In the genomic region with DNA sequence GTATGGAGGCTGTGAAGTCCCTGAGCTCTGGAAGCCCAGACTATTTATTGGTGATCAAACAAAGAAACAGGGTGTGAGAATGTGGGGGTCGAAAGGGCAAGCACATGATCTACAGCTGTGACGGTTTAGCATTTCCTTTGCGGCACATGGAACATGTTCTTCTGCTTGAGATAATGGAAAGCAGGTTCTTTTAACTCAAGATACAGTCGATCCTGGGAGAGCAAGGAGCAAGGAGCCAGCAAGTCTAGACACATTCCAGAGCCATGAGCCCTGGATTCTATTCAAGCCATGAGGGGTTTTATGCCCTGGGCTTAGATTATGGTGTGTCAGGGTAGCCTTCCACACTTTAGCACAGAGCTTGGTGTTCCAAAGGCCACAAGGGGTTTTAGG, we compare ENCODE assay signal across 8 cellular contexts.
DNase-seq lines count a peak whose midpoint lies in the region; FAIRE-seq and TF ChIP-seq lines count a peak whose summit lies in the region.
"Not testable (repeated sequence)": the region's sequence is repeated elsewhere in the genome, so short reads cannot be mapped to it uniquely, and the experiment has no call there.

No MANE protein-coding gene starts in this region.

- H2BK5ac ChIP-seq in neuronal stem cell (ENCODE audit: low read length), result not testable (repeated sequence)

- not testable (repeated sequence) for H2AK5ac ChIP-seq in neuronal stem cell (ENCODE audit: low read depth, low read length)

- not testable (repeated sequence) for H3K9me1 ChIP-seq in keratinocyte (ENCODE audit: control insufficient read depth, extremely low read depth, insufficient read depth, low read length)

- H4K20me1 ChIP-seq in keratinocyte (ENCODE audit: control insufficient read depth, extremely low read depth, insufficient read depth, low read length), result not testable (repeated sequence)

- in situ Hi-C loops in brain microvascular endothelial cell (cut with HindIII; ENCODE audit: low pct_ligation_motif_present, low sequenced_read_pairs), result not testable (repeated sequence)

- no CpG with 5 or more reads among the region's 4 CpGs for WGBS in neuronal stem cell (ENCODE audit: extremely low coverage in 2 of 2, insufficient read length in 2 of 2, insufficient replicate concordance in 1 of 2), 2 donors

- H2AFZ ChIP-seq in keratinocyte (ENCODE audit: control insufficient read depth, low read length) (peak overlapping the region; percentile 74), neuronal stem cell (ENCODE audit: low read length) (peak overlapping the region; percentile 27)

- H3K79me2 ChIP-seq in keratinocyte (ENCODE audit: control insufficient read depth, insufficient read depth, low read length), result not testable (repeated sequence)

- not testable (repeated sequence) for H3K4me3 ChIP-seq in HFF-Myc (replicated peaks; ENCODE audit: low read depth, low read length); brain microvascular endothelial cell (ENCODE audit: low read depth, low read length); fibroblast of mammary gland (ENCODE audit: control insufficient read depth, low read depth, low read length); keratinocyte (ENCODE audit: control insufficient read depth in 2 of 3, extremely low read depth in 1 of 3, insufficient read depth in 2 of 3, low read depth in 1 of 3, low read length in 3 of 3); neuronal stem cell (ENCODE audit: low read length in 2 of 2)
- peak overlapping the region; percentile 42 for H3K4me3 ChIP-seq in SK-N-MC

- H3K27ac Mint-ChIP-seq in type B pancreatic cell, result peak overlapping the region; percentile 19

- not testable (repeated sequence) for H2BK15ac ChIP-seq in neuronal stem cell (ENCODE audit: low read length)

- H3K14ac ChIP-seq in neuronal stem cell (ENCODE audit: low read length), result not testable (repeated sequence)

- not testable (repeated sequence) for H3K23ac ChIP-seq in neuronal stem cell (ENCODE audit: low read depth, low read length, poor library complexity)

- peak overlapping the region; percentile 32 for H3K9ac ChIP-seq in SK-N-MC (ENCODE audit: insufficient read length)
- not testable (repeated sequence) for H3K9ac ChIP-seq in keratinocyte (ENCODE audit: control insufficient read depth, extremely low read depth, insufficient read depth, low read length); neuronal stem cell (ENCODE audit: low read depth, low read length, poor library complexity)

- H4K91ac ChIP-seq in neuronal stem cell (ENCODE audit: low read depth, low read length, poor library complexity), result not testable (repeated sequence)

- not testable (repeated sequence) for H3K9me3 Mint-ChIP-seq in type B pancreatic cell

- peak overlapping the region; percentile 94 for H3K27ac ChIP-seq in SK-N-MC
- peak overlapping the region; percentile 72 for H3K27ac ChIP-seq in brain microvascular endothelial cell
- peak overlapping the region; percentile 8 for H3K27ac ChIP-seq in keratinocyte (ENCODE audit: control insufficient read depth, insufficient read depth, low read length)
- H3K27ac ChIP-seq in neuronal stem cell (replicated peaks; ENCODE audit: low read length), result not testable (repeated sequence)

- H3K4ac ChIP-seq in neuronal stem cell (ENCODE audit: low read length), result not testable (repeated sequence)

- H3K79me1 ChIP-seq in neuronal stem cell (ENCODE audit: low read depth, low read length), result not testable (repeated sequence)

- H3K27me3 Mint-ChIP-seq in type B pancreatic cell, result not testable (repeated sequence)

- H2BK12ac ChIP-seq in neuronal stem cell (ENCODE audit: low read length), result not testable (repeated sequence)

- not testable (repeated sequence) for H2BK120ac ChIP-seq in neuronal stem cell (ENCODE audit: low read depth, low read length)

- H3K4me1 Mint-ChIP-seq in type B pancreatic cell (ENCODE audit: unreplicated experiment), result not testable (repeated sequence)

- not testable (repeated sequence) for H3K36me3 Mint-ChIP-seq in type B pancreatic cell

- not testable (repeated sequence) for H3K18ac ChIP-seq in neuronal stem cell (ENCODE audit: low read length)

- not testable (repeated sequence) for H3K36me3 ChIP-seq in SK-N-MC (ENCODE audit: insufficient read depth, low read length); brain microvascular endothelial cell (replicated peaks); keratinocyte (ENCODE audit: control insufficient read depth in 2 of 2, extremely low read depth in 1 of 2, insufficient read depth in 2 of 2, low read length in 2 of 2); neuronal stem cell (replicated peaks in 1 of 2; ENCODE audit: control insufficient read depth in 2 of 2, insufficient read depth in 2 of 2, low read length in 2 of 2)

- H3K4me2 ChIP-seq in keratinocyte (ENCODE audit: control insufficient read depth, extremely low read depth, insufficient read depth, low read depth, low read length), result peak overlapping the region; percentile 14
- not testable (repeated sequence) for H3K4me2 ChIP-seq in neuronal stem cell (ENCODE audit: insufficient read depth, low read length, poor library complexity, severe bottlenecking)

- H3K4me3 Mint-ChIP-seq in type B pancreatic cell, result not testable (repeated sequence)

- DNase-seq in AG20443 (ENCODE audit: low spot score) (peak; percentile 27), HFF-Myc (ENCODE audit: extremely low read depth, low read depth) (peak; percentile 90), brain microvascular endothelial cell (peak; percentile 93), fibroblast of mammary gland (ENCODE audit: low read depth) (peak; percentile 84)
- not testable (repeated sequence) for DNase-seq in SK-N-MC (ENCODE audit: low read depth, low spot score); keratinocyte (ENCODE audit: low read depth, low spot score); neuronal stem cell (ENCODE audit: low spot score); type B pancreatic cell (ENCODE audit: extremely low spot score, unreplicated experiment)

- TF ChIP-seq CTCF in HFF-Myc (IDR thresholded peaks at IDR 0.05; ENCODE audit: low read depth, low read length, missing control alignments); brain microvascular endothelial cell (IDR thresholded peaks at IDR 0.05; ENCODE audit: low read depth, low read length, missing control alignments); fibroblast of mammary gland (conservative IDR thresholded peaks at IDR 0.05; ENCODE audit: control insufficient read depth, insufficient read depth, low read depth, low read length); keratinocyte (optimal IDR thresholded peaks at IDR 0.05 in 1 of 3, IDR thresholded peaks at IDR 0.05 in 1 of 3, conservative IDR thresholded peaks at IDR 0.05 in 1 of 3; ENCODE audit: extremely low read depth in 1 of 3, insufficient read depth in 2 of 3, low read length in 3 of 3); type B pancreatic cell (conservative IDR thresholded peaks at IDR 0.05): not testable (repeated sequence)

- H4K8ac ChIP-seq in neuronal stem cell (ENCODE audit: low read depth, low read length), result not testable (repeated sequence)

- peak; percentile 46 for FAIRE-seq in keratinocyte (lab: Jason Lieb, UNC)

- dilution Hi-C loops in keratinocyte (cut with MboI; ENCODE audit: extremely low pct_ligation_motif_present, low sequenced_read_pairs), result not testable (repeated sequence)

- H3K9me3 ChIP-seq in SK-N-MC (ENCODE audit: low read depth, low read length); keratinocyte (ENCODE audit: control insufficient read depth, low read depth, low read length); neuronal stem cell (replicated peaks in 1 of 2; ENCODE audit: control insufficient read depth in 2 of 2, insufficient read depth in 1 of 2, low read depth in 1 of 2, low read length in 2 of 2): not testable (repeated sequence)

- H3K27me3 ChIP-seq in brain microvascular endothelial cell (replicated peaks); keratinocyte (ENCODE audit: control insufficient read depth, extremely low read depth, insufficient read depth, low read length); neuronal stem cell (ENCODE audit: control insufficient read depth in 3 of 3, insufficient read depth in 3 of 3, low read depth in 1 of 3, low read length in 3 of 3): not testable (repeated sequence)

- H3K4me1 ChIP-seq in keratinocyte (ENCODE audit: control insufficient read depth, extremely low read depth, insufficient read depth, low read length), result peaks cover 24% of the 10 kb centered on the region
- H3K4me1 ChIP-seq in neuronal stem cell (ENCODE audit: control insufficient read depth in 2 of 2, insufficient read depth in 1 of 2, low read depth in 1 of 2, low read length in 2 of 2), result not testable (repeated sequence)
